Comparison of ENCODE assay signal across 11 cellular contexts in the genomic region with DNA sequence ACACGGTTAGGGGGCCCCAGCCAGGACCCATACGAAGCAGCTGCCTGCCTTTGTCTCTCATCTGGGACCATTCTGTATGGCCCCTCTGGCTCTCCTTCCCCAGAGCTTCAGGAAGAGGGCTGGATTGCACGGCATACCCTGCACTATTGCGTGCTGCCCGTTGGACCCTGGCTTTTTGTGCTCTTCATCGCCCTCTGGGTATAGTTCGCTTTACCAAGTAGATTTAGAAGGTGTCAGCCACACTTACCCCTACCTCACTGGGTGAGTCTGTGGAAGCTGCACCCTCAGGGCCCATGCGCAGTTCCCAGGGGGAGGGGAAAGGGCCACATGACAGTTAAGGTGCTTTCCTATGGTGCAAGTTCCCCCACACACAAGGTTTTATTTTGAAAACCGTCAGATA. TPM values are rescaled to one million over a fixed set of nuclear protein-coding genes. Genes with fewer than 3 reads are reported as not detected.
DNase-seq lines count a peak whose midpoint lies in the region; TF ChIP-seq lines count a peak whose summit lies in the region.
"Had no signal": no experiment of that assay in that cellular context is flagged by ENCODE, and none has a peak within 500 bp of the region (broad histone marks: within the 10 kb centered on the region; RNA-seq: fewer than 3 reads in every experiment).

No MANE protein-coding gene starts in this region.

- no peak overlapping the region for H3K27ac Mint-ChIP-seq in chondrocyte (ENCODE audit: unreplicated experiment)
- H3K27ac Mint-ChIP-seq in progenitor cell of endocrine pancreas: no peak overlapping the region

- H3K27me3 Mint-ChIP-seq in chondrocyte (ENCODE audit: low read depth) (no peaks in the 10 kb centered on the region), progenitor cell of endocrine pancreas (peaks cover 36% of the 10 kb centered on the region)

- no peaks in the 10 kb centered on the region for H3K9me3 Mint-ChIP-seq in chondrocyte (ENCODE audit: low read depth)
- H3K9me3 Mint-ChIP-seq in progenitor cell of endocrine pancreas (ENCODE audit: low read depth): no peaks in the 10 kb centered on the region

- H3K36me3 Mint-ChIP-seq in chondrocyte (ENCODE audit: low read depth) (no peaks in the 10 kb centered on the region), progenitor cell of endocrine pancreas (ENCODE audit: insufficient read depth) (no peaks in the 10 kb centered on the region)

- H3K4me1 ChIP-seq in prostate gland (replicated peaks): no peaks in the 10 kb centered on the region
- H3K4me1 ChIP-seq: thyroid gland had no signal

- intact Hi-C loops in prostate gland (cut with DNase I): no loop called here

- no peaks in the 10 kb centered on the region for H3K9me3 ChIP-seq in prostate gland
- H3K9me3 ChIP-seq: thyroid gland had no signal

- no peaks in the 10 kb centered on the region for H3K36me3 ChIP-seq in prostate gland
- H3K36me3 ChIP-seq: thyroid gland had no signal

- peak; percentile 32 for TF ChIP-seq CTCF in chondrocyte (IDR thresholded peaks at IDR 0.05)
- TF ChIP-seq CTCF in progenitor cell of endocrine pancreas (IDR thresholded peaks at IDR 0.05; ENCODE audit: unreplicated experiment): peak; percentile 28
- TF ChIP-seq CTCF in prostate gland (IDR thresholded peaks at IDR 0.05): no peak

- H3K4me3 Mint-ChIP-seq in chondrocyte (ENCODE audit: unreplicated experiment) (no peak overlapping the region), progenitor cell of endocrine pancreas (ENCODE audit: low read depth) (no peak overlapping the region)

- 57% methylated on average over 9 of the region's 9 CpGs for whole genome bisulfite sequencing in prostate gland

- no peaks in the 10 kb centered on the region for H3K27me3 ChIP-seq in prostate gland (replicated peaks; ENCODE audit: insufficient read depth)
- H3K27me3 ChIP-seq: thyroid gland had no signal

- DNase-seq in NCI-H345 (lab: John Stamatoyannopoulos, UW) (peak; percentile 26), NCI-H345 treated with DMSO at 0.1 percent for 48 hours (lab: John Stamatoyannopoulos, UW; ENCODE audit: unreplicated experiment) (no peak), NCI-H1694 (lab: John Stamatoyannopoulos, UW) (peak; percentile 51), chondrocyte (ENCODE audit: low spot score) (no peak), progenitor cell of endocrine pancreas (ENCODE audit: low spot score, unreplicated experiment) (no peak), midbrain (lab: John Stamatoyannopoulos, UW) (no peak), prostate gland (ENCODE audit: low spot score) (no peak)
- no peak for DNase-seq in activated CD4-positive, CD25-positive, alpha-beta regulatory T cell treated with anti-CD3 and anti-CD28 coated beads, Interleukin-2, amount 50 U/mL, for 72 hours
- DNase-seq: activated naive CD4-positive, alpha-beta T cell treated with anti-CD3 and anti-CD28 coated beads, Interleukin-2, amount 50 U/mL, for 16 hours; thyroid gland had no signal

- H3K4me1 Mint-ChIP-seq in chondrocyte (ENCODE audit: low read depth) (peaks cover 46% of the 10 kb centered on the region), progenitor cell of endocrine pancreas (ENCODE audit: low read depth) (peaks cover 2% of the 10 kb centered on the region)

- H3K27ac ChIP-seq in prostate gland: no peak overlapping the region
- H3K27ac ChIP-seq: KMS-11, thyroid gland had no signal

- no peak for TF ChIP-seq POLR2A in prostate gland (IDR thresholded peaks at IDR 0.05)

- no peak overlapping the region for H3K4me3 ChIP-seq in prostate gland
- H3K4me3 ChIP-seq: thyroid gland had no signal

RNA-seq across cellular contexts. Expression of a gene that starts 7.2 kb away (rescaled TPM):
- 201 to 294 TPM (median 211 TPM) in 3 replicates for total RNA-seq in chondrocyte
- total RNA-seq in progenitor cell of endocrine pancreas: 53.4 and 55.2 TPM in 2 replicates
- 10 to 100 TPM; 13.1 to 29.1 TPM for total RNA-seq in prostate gland

RNA-seq across cellular contexts. Expression of a gene that starts 39.2 kb away (rescaled TPM):
- total RNA-seq in chondrocyte: 1.3 to 7.1 TPM (median 5.9 TPM) in 3 replicates
- 19.4 and 23.2 TPM in 2 replicates for total RNA-seq in progenitor cell of endocrine pancreas
- total RNA-seq in prostate gland: 1,000 to 10,000 TPM; 1,117 to 1,634 TPM

Comparison
In these comparisons a context has a peak if more than half of its experiments do, and no peak if none do; other contexts are left out.
1. DNase-seq: peak in NCI-H345 (single experiment) and NCI-H1694 (single experiment); none in NCI-H345 treated with DMSO at 0.1 percent for 48 hours (single experiment), chondrocyte (single experiment), progenitor cell of endocrine pancreas (single experiment), midbrain (single experiment), activated CD4-positive, CD25-positive, alpha-beta regulatory T cell treated with anti-CD3 and anti-CD28 coated beads, Interleukin-2, amount 50 U/mL, for 72 hours (single experiment) and prostate gland (single experiment).
2. CTCF ChIP-seq: peak in chondrocyte (single experiment) and progenitor cell of endocrine pancreas (single experiment); none in prostate gland (0 of 4).
3. RNA of a gene that starts 39.2 kb away (total RNA-seq): 1,117 to 1,634 TPM in prostate gland; 19.4 to 23.2 TPM in progenitor cell of endocrine pancreas and 1.3 to 7.1 TPM in chondrocyte; every median in the first group is over 10 times any median in the second.